In the genomic region with DNA sequence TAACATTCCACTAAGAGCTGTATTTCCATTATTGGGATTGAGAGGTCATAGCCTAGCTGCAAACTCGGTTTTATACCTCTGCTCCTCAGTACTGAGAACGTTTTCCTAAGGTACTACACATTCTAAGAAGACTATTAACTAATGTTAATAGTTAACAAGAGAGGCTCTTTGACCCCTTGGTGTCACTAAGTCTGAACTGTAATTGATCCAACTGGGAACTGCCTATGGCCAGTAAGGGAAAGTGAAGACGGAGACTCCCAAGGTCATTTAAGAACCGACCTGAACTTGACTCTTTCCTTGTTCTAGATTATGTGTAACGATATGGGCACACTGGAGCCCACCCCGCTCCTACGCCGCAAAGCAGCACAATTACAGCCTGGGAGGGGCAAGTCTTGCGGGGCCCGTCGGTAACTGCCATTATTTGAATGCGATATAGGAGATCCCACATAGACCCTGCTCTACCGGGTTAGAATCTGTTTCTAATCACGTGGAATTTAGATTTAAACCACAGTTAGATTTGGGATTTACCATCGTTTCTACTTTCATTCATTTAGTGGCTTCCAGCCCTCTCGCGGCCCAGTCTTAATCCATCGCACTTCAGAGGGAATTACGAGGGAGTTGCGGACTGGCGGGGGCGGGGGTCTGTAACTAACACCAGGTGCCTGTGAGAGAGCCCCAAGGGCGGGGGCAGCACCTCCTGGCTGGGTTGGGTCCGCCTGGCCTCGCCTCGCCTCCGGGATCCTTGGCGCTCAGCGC, we compare ENCODE assay signal across 10 cellular contexts.
DNase-seq lines count a peak whose midpoint lies in the region; ATAC-seq and TF ChIP-seq lines count a peak whose summit lies in the region.
"Had no signal": no experiment of that assay in that cellular context is flagged by ENCODE, and none has a peak within 500 bp of the region (broad histone marks: within the 10 kb centered on the region; RNA-seq: fewer than 3 reads in every experiment).

No MANE protein-coding gene starts in this region.

- H3K27ac Mint-ChIP-seq in T-helper 2 cell treated with Interferon-gamma antibody and Interleukin-4, amounts not matched to agents 5 μg/mL and 100 μg/mL, for 36 hours, result no peak overlapping the region
- peak overlapping the region; percentile 42 to 89 (median 55) for H3K27ac Mint-ChIP-seq in brain
- H3K27ac Mint-ChIP-seq: CD4-positive, CD25-positive, alpha-beta regulatory T cell; natural killer cell had no signal

- H3K9me3 ChIP-seq in right lobe of liver, result no peaks in the 10 kb centered on the region
- H3K9me3 ChIP-seq in thymus (ENCODE audit: control insufficient read depth), result no peaks in the 10 kb centered on the region

- H3K9me3 Mint-ChIP-seq in T-helper 2 cell treated with Interferon-gamma antibody and Interleukin-4, amounts not matched to agents 5 μg/mL and 100 μg/mL, for 36 hours, result no peaks in the 10 kb centered on the region
- H3K9me3 Mint-ChIP-seq in brain, result no peaks in the 10 kb centered on the region
- H3K9me3 Mint-ChIP-seq: natural killer cell had no signal

- intact Hi-C loops in right lobe of liver (cut with DNase I), result no loop called here

- H3K27me3 ChIP-seq in right lobe of liver, result no peaks in the 10 kb centered on the region
- peaks cover 41% of the 10 kb centered on the region for H3K27me3 ChIP-seq in thymus (ENCODE audit: control insufficient read depth, insufficient read depth)

- H3K4me3 Mint-ChIP-seq in T-helper 2 cell treated with Interferon-gamma antibody and Interleukin-4, amounts not matched to agents 5 μg/mL and 100 μg/mL, for 36 hours, result peak overlapping the region; percentile 53
- peak overlapping the region; percentile 86 to 92 (median 88) for H3K4me3 Mint-ChIP-seq in brain
- H3K4me3 Mint-ChIP-seq: natural killer cell had no signal

- peaks cover 33% of the 10 kb centered on the region for H3K27me3 Mint-ChIP-seq in T-helper 2 cell treated with Interferon-gamma antibody and Interleukin-4, amounts not matched to agents 5 μg/mL and 100 μg/mL, for 36 hours (ENCODE audit: low read depth)
- peaks cover 14% of the 10 kb centered on the region for H3K27me3 Mint-ChIP-seq in brain

- no peaks in the 10 kb centered on the region for H3K36me3 Mint-ChIP-seq in T-helper 2 cell treated with Interferon-gamma antibody and Interleukin-4, amounts not matched to agents 5 μg/mL and 100 μg/mL, for 36 hours (ENCODE audit: low read depth)
- no peaks in the 10 kb centered on the region for H3K36me3 Mint-ChIP-seq in brain
- H3K36me3 Mint-ChIP-seq: CD4-positive, CD25-positive, alpha-beta regulatory T cell; natural killer cell had no signal

- no peak for DNase-seq in T-helper 2 cell treated with Interferon-gamma antibody and Interleukin-4, amounts not matched to agents 5 μg/mL and 100 μg/mL, for 36 hours (ENCODE audit: low spot score)
- DNase-seq in T-helper 2 cell (no peak), right lobe of liver (no peak), ecto neural progenitor cell (ENCODE audit: low spot score) (no peak)
- DNase-seq: natural killer cell had no signal

- H3K27ac ChIP-seq in right lobe of liver (no peak overlapping the region), thymus (ENCODE audit: low read depth) (no peak overlapping the region)

- H3K4me1 ChIP-seq in right lobe of liver (peaks cover 0 to 14% (median 2%) of the 10 kb centered on the region in 4 donors), thymus (ENCODE audit: control insufficient read depth, insufficient read depth, low read length) (peaks cover 5% of the 10 kb centered on the region)

- no peak for TF ChIP-seq CTCF in brain (conservative IDR thresholded peaks at IDR 0.05)
- no peak for TF ChIP-seq CTCF in right lobe of liver (IDR thresholded peaks at IDR 0.05)

- peak overlapping the region; percentile 48 to 63 (median 53) for H3K4me3 ChIP-seq in right lobe of liver
- H3K4me3 ChIP-seq in thymus (ENCODE audit: low read length), result peak overlapping the region; percentile 45

- ATAC-seq in right lobe of liver, result peak in 1 of 4 donors; percentile 20
- no peak for ATAC-seq in GM19035 (IDR thresholded peaks at IDR 0.05; ENCODE audit: unreplicated experiment)
- ATAC-seq in GM18907 (IDR thresholded peaks at IDR 0.05; ENCODE audit: unreplicated experiment), result no peak
- ATAC-seq: natural killer cell had no signal

- 9% methylated on average over 15 of the region's 29 CpGs for WGBS in right lobe of liver (ENCODE audit: insufficient coverage, low coverage, low lambda C conversion rate, missing lambda C conversion rate)
- WGBS in thymus, result 16% methylated on average over 29 of the region's 29 CpGs

- no peak for TF ChIP-seq POLR2A in right lobe of liver (IDR thresholded peaks at IDR 0.05)

- peaks cover 6% of the 10 kb centered on the region for H3K4me1 Mint-ChIP-seq in T-helper 2 cell treated with Interferon-gamma antibody and Interleukin-4, amounts not matched to agents 5 μg/mL and 100 μg/mL, for 36 hours (ENCODE audit: low read depth)
- peaks cover 10% of the 10 kb centered on the region for H3K4me1 Mint-ChIP-seq in brain
- H3K4me1 Mint-ChIP-seq: natural killer cell had no signal

- H3K36me3 ChIP-seq in right lobe of liver, result no peaks in the 10 kb centered on the region
- H3K36me3 ChIP-seq in thymus (ENCODE audit: control insufficient read depth, insufficient read depth), result no peaks in the 10 kb centered on the region
